Comparison of ENCODE assay signal across 2 cellular contexts in the genomic region with DNA sequence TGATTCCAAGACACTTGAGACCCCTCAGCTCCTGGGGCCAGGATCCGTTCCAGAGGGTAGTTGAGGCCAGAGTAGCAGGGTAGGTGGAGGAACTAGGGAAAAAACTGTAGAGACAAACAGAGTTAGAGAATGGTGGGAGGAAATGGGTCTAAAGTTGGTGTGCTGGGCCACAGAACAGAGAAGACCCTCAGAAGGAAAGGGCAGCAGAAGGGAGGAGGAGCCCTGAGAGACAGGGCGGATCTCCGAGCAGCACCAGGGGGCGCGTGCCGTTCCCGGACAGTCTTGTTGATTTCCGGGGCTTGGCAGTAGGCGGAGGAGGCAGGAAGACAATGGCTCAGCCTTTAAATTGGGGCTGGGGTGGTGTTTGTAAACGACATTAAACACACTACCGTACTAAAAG.
TF ChIP-seq lines count a peak whose summit lies in the region.

No MANE protein-coding gene starts in this region.

TF ChIP-seq in A549, 52 proteins besides CTCF, POLR2A, EP300 and RAD21 (continued from another document):
- TF ChIP-seq GATA3 (IDR thresholded peaks at IDR 0.05; ENCODE audit: borderline replicate concordance) = no peak

TF ChIP-seq in HEK293T, 16 proteins besides CTCF, POLR2A, EP300 and RAD21 (continued from another document):
- TF ChIP-seq L3MBTL2 (conservative IDR thresholded peaks at IDR 0.05) (no peak), CTBP1 (IDR thresholded peaks at IDR 0.05; ENCODE audit: borderline replicate concordance) (no peak), TARDBP (IDR thresholded peaks at IDR 0.05) (no peak), ZNF384 (IDR thresholded peaks at IDR 0.05) (no peak)
